8 cellular contexts compared by ENCODE assay signal in genomic region chr14:93906341-93907329, GRCh38. TPM values are rescaled to one million over a fixed set of nuclear protein-coding genes. Genes with fewer than 3 reads are reported as not detected.
DNase-seq lines count a peak whose midpoint lies in the region; ATAC-seq, FAIRE-seq and TF ChIP-seq lines count a peak whose summit lies in the region.

No MANE protein-coding gene starts in this region.

- dilution Hi-C loops in keratinocyte (cut with MboI; ENCODE audit: extremely low pct_ligation_motif_present, low sequenced_read_pairs), result loop anchor here (25.0 kb wide), 1 partner anchor 244 kb away; no protein-coding TSS in a partner anchor

- H2AFZ ChIP-seq in keratinocyte (ENCODE audit: control insufficient read depth, low read length), result no peak overlapping the region

- H3K4me2 ChIP-seq in keratinocyte (ENCODE audit: control insufficient read depth, extremely low read depth, insufficient read depth, low read depth, low read length), result no peak overlapping the region

- no peaks in the 10 kb centered on the region for H3K9me1 ChIP-seq in keratinocyte (ENCODE audit: control insufficient read depth, extremely low read depth, insufficient read depth, low read length)

- intact Hi-C loops in body of pancreas (cut with DNase I), result no loop called here

- H3K36me3 ChIP-seq in body of pancreas (replicated peaks in 1 of 2; ENCODE audit: insufficient read depth in 1 of 2, low read depth in 2 of 2), result no peaks in the 10 kb centered on the region
- H3K36me3 ChIP-seq in keratinocyte (ENCODE audit: control insufficient read depth in 2 of 2, extremely low read depth in 1 of 2, insufficient read depth in 2 of 2, low read length in 2 of 2), result no peaks in the 10 kb centered on the region

- DNase-seq in CMK (ENCODE audit: low read depth) (peak; percentile 14), NCI-H1092 (lab: John Stamatoyannopoulos, UW) (peak; percentile 68), T follicular helper cell (ENCODE audit: low read depth) (peak; percentile 33), body of pancreas (peak; percentile 60 to 71 (median 63)), keratinocyte (ENCODE audit: low read depth, low spot score) (peak; percentile 13)
- peak in 2 of 3 experiments; percentile 22 to 68 for DNase-seq in stimulated activated CD4-positive, alpha-beta T cell treated with anti-CD3 and anti-CD28 coated beads, TNF-alpha, amount 100 ng/mL, for 24 hours (ENCODE audit: low read depth in 3 of 3)

- H3K4me1 ChIP-seq in body of pancreas (peaks cover 13% of the 10 kb centered on the region), keratinocyte (ENCODE audit: control insufficient read depth, extremely low read depth, insufficient read depth, low read length) (no peaks in the 10 kb centered on the region)

- no peak for TF ChIP-seq POLR2A in body of pancreas (IDR thresholded peaks at IDR 0.05)

- H3K27ac ChIP-seq in body of pancreas, result no peak overlapping the region
- no peak overlapping the region for H3K27ac ChIP-seq in keratinocyte (ENCODE audit: control insufficient read depth, insufficient read depth, low read length)

- H4K20me1 ChIP-seq in keratinocyte (ENCODE audit: control insufficient read depth, extremely low read depth, insufficient read depth, low read length), result no peaks in the 10 kb centered on the region

- H3K9ac ChIP-seq in keratinocyte (ENCODE audit: control insufficient read depth, extremely low read depth, insufficient read depth, low read length), result no peak overlapping the region

- no peaks in the 10 kb centered on the region for H3K79me2 ChIP-seq in keratinocyte (ENCODE audit: control insufficient read depth, insufficient read depth, low read length)

- H3K27me3 ChIP-seq in body of pancreas (no peaks in the 10 kb centered on the region), keratinocyte (ENCODE audit: control insufficient read depth, extremely low read depth, insufficient read depth, low read length) (no peaks in the 10 kb centered on the region)

- FAIRE-seq in keratinocyte (lab: Jason Lieb, UNC), result peak; percentile 46

- H3K9me3 ChIP-seq in body of pancreas, result no peaks in the 10 kb centered on the region
- no peaks in the 10 kb centered on the region for H3K9me3 ChIP-seq in keratinocyte (ENCODE audit: control insufficient read depth, low read depth, low read length)

- TF ChIP-seq CTCF in body of pancreas (IDR thresholded peaks at IDR 0.05), result peak; percentile 59 to 65 (median 59)
- TF ChIP-seq CTCF in keratinocyte (optimal IDR thresholded peaks at IDR 0.05 in 1 of 3, IDR thresholded peaks at IDR 0.05 in 1 of 3, conservative IDR thresholded peaks at IDR 0.05 in 1 of 3; ENCODE audit: extremely low read depth in 1 of 3, insufficient read depth in 2 of 3, low read length in 3 of 3), result peak; percentile 80 to 96 (median 93)

- peak; percentile 70 for ATAC-seq in GM21515 (IDR thresholded peaks at IDR 0.05; ENCODE audit: unreplicated experiment)
- ATAC-seq in body of pancreas, result peak; percentile 69
- ATAC-seq in GM18858 (IDR thresholded peaks at IDR 0.05; ENCODE audit: unreplicated experiment), result no peak

- H3K4me3 ChIP-seq in body of pancreas (no peak overlapping the region), keratinocyte (ENCODE audit: control insufficient read depth in 2 of 3, extremely low read depth in 1 of 3, insufficient read depth in 2 of 3, low read depth in 1 of 3, low read length in 3 of 3) (no peak overlapping the region)

- 47 to 48% methylated on average over 15 of the region's 15 CpGs for WGBS in body of pancreas, 2 donors

RNA-seq across cellular contexts. Expression of gene FAM181A, which starts 20.5 kb away (rescaled TPM):
- total RNA-seq in body of pancreas, result not detected
- 0.04 TPM in 1 of 3 replicates, not detected in the others for polyA plus RNA-seq in keratinocyte
- polyA plus RNA-seq in keratinocyte (2011; ENCODE audit: low read depth), result not detected
- polyA plus RNA-seq in keratinocyte (2011; cell fraction: cytosol; rRNA removed), result not detected in 2 replicates
- polyA plus RNA-seq in keratinocyte (2011; cell fraction: nucleus; rRNA removed), result not detected in 2 replicates
- polyA plus RNA-seq in keratinocyte (2012; ENCODE audit: low replicate concordance), result not detected in 2 replicates
- polyA minus RNA-seq in keratinocyte, result not detected in 3 replicates
- polyA minus RNA-seq in keratinocyte (2011; cell fraction: cytosol; rRNA and poly(A)+ RNA removed), result not detected
- not detected in 2 replicates for polyA minus RNA-seq in keratinocyte (2011; cell fraction: nucleus; rRNA and poly(A)+ RNA removed)

Comparison
In these comparisons a context has a peak if more than half of its experiments do, and no peak if none do; other contexts are left out.
1. DNase-seq: peak in every context shown above with its lines; median percentile 68 in NCI-H1092; 63 in body of pancreas; 45 in stimulated activated CD4-positive, alpha-beta T cell treated with anti-CD3 and anti-CD28 coated beads, TNF-alpha, amount 100 ng/mL, for 24 hours; 33 in T follicular helper cell; 14 in CMK; 13 in keratinocyte.